In genomic region chr4:38237139-38237538, GRCh38 we compare ENCODE assay signal across 14 cellular contexts.
A peak's percentile ranks its signal among the peaks of the same experiment; 100 is the strongest.
DNase-seq lines count a peak whose midpoint lies in the region; ATAC-seq, FAIRE-seq and TF ChIP-seq lines count a peak whose summit lies in the region.
"Had no signal": no experiment of that assay in that cellular context is flagged by ENCODE, and none has a peak within 500 bp of the region (broad histone marks: within the 10 kb centered on the region; RNA-seq: fewer than 3 reads in every experiment).

No MANE protein-coding gene starts in this region.

- TF ChIP-seq CTCF in bronchial epithelial cell (IDR thresholded peaks at IDR 0.05; ENCODE audit: insufficient read depth, low read length, severe bottlenecking), result peak; percentile 18
- TF ChIP-seq CTCF in osteocyte (IDR thresholded peaks at IDR 0.05), result no peak

- FAIRE-seq in bronchial epithelial cell (lab: Jason Lieb, UNC), result no peak
- FAIRE-seq: kidney, small intestine had no signal

- no peaks in the 10 kb centered on the region for H3K27me3 ChIP-seq in bronchial epithelial cell (ENCODE audit: control insufficient read depth, insufficient read depth, low read length)

- H3K36me3 ChIP-seq in bronchial epithelial cell (ENCODE audit: control insufficient read depth, insufficient read depth, low read length), result no peaks in the 10 kb centered on the region

- H3K4me3 Mint-ChIP-seq in osteocyte (ENCODE audit: unreplicated experiment), result no peak overlapping the region
- H3K4me3 Mint-ChIP-seq in stimulated activated effector memory CD8-positive, alpha-beta T cell treated with anti-CD3 and anti-CD28 coated beads, Interleukin-12 subunit alpha, Interleukin-12 subunit beta, amount 100 ng/mL, for 72 hours, result no peak overlapping the region
- H3K4me3 Mint-ChIP-seq: CD14-positive monocyte, IgD-negative memory B cell had no signal

- H3K4me3 ChIP-seq in bronchial epithelial cell (ENCODE audit: low read depth, low read length), result no peak overlapping the region

- no peaks in the 10 kb centered on the region for H3K36me3 Mint-ChIP-seq in osteocyte (ENCODE audit: unreplicated experiment)
- H3K36me3 Mint-ChIP-seq in stimulated activated effector memory CD8-positive, alpha-beta T cell treated with anti-CD3 and anti-CD28 coated beads, Interleukin-12 subunit alpha, Interleukin-12 subunit beta, amount 100 ng/mL, for 72 hours, result no peaks in the 10 kb centered on the region
- H3K36me3 Mint-ChIP-seq: CD14-positive monocyte, IgD-negative memory B cell had no signal

- no peaks in the 10 kb centered on the region for H3K27me3 Mint-ChIP-seq in osteocyte (ENCODE audit: unreplicated experiment)

- no peak overlapping the region for H3K27ac Mint-ChIP-seq in osteocyte (ENCODE audit: unreplicated experiment)
- no peak overlapping the region for H3K27ac Mint-ChIP-seq in stimulated activated effector memory CD8-positive, alpha-beta T cell treated with anti-CD3 and anti-CD28 coated beads, Interleukin-12 subunit alpha, Interleukin-12 subunit beta, amount 100 ng/mL, for 72 hours
- H3K27ac Mint-ChIP-seq: IgD-negative memory B cell had no signal

- no peaks in the 10 kb centered on the region for H3K9me3 Mint-ChIP-seq in osteocyte (ENCODE audit: unreplicated experiment)
- H3K9me3 Mint-ChIP-seq in stimulated activated effector memory CD8-positive, alpha-beta T cell treated with anti-CD3 and anti-CD28 coated beads, Interleukin-12 subunit alpha, Interleukin-12 subunit beta, amount 100 ng/mL, for 72 hours, result no peaks in the 10 kb centered on the region

- peak; percentile 75 for DNase-seq in AG20443 (ENCODE audit: low spot score)
- DNase-seq in MV-4-11 (lab: John Stamatoyannopoulos, UW), result peak; percentile 59
- DNase-seq in bronchial epithelial cell (ENCODE audit: low read depth), result peak; percentile 98
- peak; percentile 83 for DNase-seq in kidney tubule cell (ENCODE audit: low spot score)
- no peak for DNase-seq in osteocyte (ENCODE audit: extremely low spot score, unreplicated experiment)
- DNase-seq in SKM-1 treated with dmso at 0.1 percent for 144 hours (lab: John Stamatoyannopoulos, UW; ENCODE audit: unreplicated experiment), result no peak
- DNase-seq in stimulated activated effector memory CD8-positive, alpha-beta T cell treated with anti-CD3 and anti-CD28 coated beads, Interleukin-12 subunit alpha, Interleukin-12 subunit beta, amount 100 ng/mL, for 72 hours (ENCODE audit: low spot score in 2 of 2), result no peak
- DNase-seq in NCI-H1105 treated with DMSO at 0.1 percent for 48 hours (lab: John Stamatoyannopoulos, UW), result no peak
- DNase-seq: activated CD8-positive, alpha-beta memory T cell treated with anti-CD3 and anti-CD28 coated beads, Interleukin-2, amount 50 U/mL, for 4 hours; kidney; NCI-H2171 had no signal

- peaks cover 6% of the 10 kb centered on the region for H3K4me1 Mint-ChIP-seq in osteocyte (ENCODE audit: unreplicated experiment)
- no peaks in the 10 kb centered on the region for H3K4me1 Mint-ChIP-seq in stimulated activated effector memory CD8-positive, alpha-beta T cell treated with anti-CD3 and anti-CD28 coated beads, Interleukin-12 subunit alpha, Interleukin-12 subunit beta, amount 100 ng/mL, for 72 hours

- ATAC-seq in stimulated activated effector memory CD8-positive, alpha-beta T cell treated with anti-CD3 and anti-CD28 coated beads, Interleukin-12 subunit alpha, Interleukin-12 subunit beta, amount 100 ng/mL, for 72 hours, result no peak

Comparison
In these comparisons a context has a peak if more than half of its experiments do, and no peak if none do; other contexts are left out.
1. DNase-seq: peak in AG20443 (single experiment), MV-4-11 (single experiment), bronchial epithelial cell (single experiment) and kidney tubule cell (single experiment); none in osteocyte (single experiment), SKM-1 treated with dmso at 0.1 percent for 144 hours (single experiment), stimulated activated effector memory CD8-positive, alpha-beta T cell treated with anti-CD3 and anti-CD28 coated beads, Interleukin-12 subunit alpha, Interleukin-12 subunit beta, amount 100 ng/mL, for 72 hours (0 of 2) and NCI-H1105 treated with DMSO at 0.1 percent for 48 hours (single experiment).